In genomic region chr13:80239116-80239515, GRCh38 we compare ENCODE assay signal across 25 cellular contexts.
DNase-seq lines count a peak whose midpoint lies in the region; ATAC-seq and TF ChIP-seq lines count a peak whose summit lies in the region.
"Had no signal": no experiment of that assay in that cellular context is flagged by ENCODE, and none has a peak within 500 bp of the region (broad histone marks: within the 10 kb centered on the region; RNA-seq: fewer than 3 reads in every experiment).

No MANE protein-coding gene starts in this region.

- TF ChIP-seq CTCF in HEK293 (tag by site-specific recombination; IDR thresholded peaks at IDR 0.05) (no peak), WTC11 (IDR thresholded peaks at IDR 0.05) (no peak), left lung (IDR thresholded peaks at IDR 0.05) (no peak)

- H3K79me2 ChIP-seq in trophoblast cell (ENCODE audit: control insufficient read depth, insufficient read depth, low read length, poor library complexity), result peaks cover 2% of the 10 kb centered on the region

- H2BK5ac ChIP-seq in trophoblast cell (ENCODE audit: low read depth, low read length, poor library complexity), result peak overlapping the region; percentile 54

- H2AFZ ChIP-seq in trophoblast cell (ENCODE audit: insufficient read depth, low read length, poor library complexity), result no peak overlapping the region

- peaks cover 25% of the 10 kb centered on the region for H3K4me1 Mint-ChIP-seq in WTC11
- H3K4me1 Mint-ChIP-seq: CD8-positive, alpha-beta memory T cell had no signal

- ATAC-seq in WTC11 (peak; percentile 57), left lung (peak; percentile 68), HG03432 (IDR thresholded peaks at IDR 0.05; ENCODE audit: unreplicated experiment) (no peak), GM18520 (IDR thresholded peaks at IDR 0.05; ENCODE audit: unreplicated experiment) (no peak)
- ATAC-seq: HCT116, Panc1 had no signal

- intact Hi-C loops in left lung (cut with DNase I), result no loop called here

- no peak overlapping the region for H3K4me3 Mint-ChIP-seq in WTC11
- H3K4me3 Mint-ChIP-seq: CD14-positive monocyte; CD8-positive, alpha-beta memory T cell had no signal

- H3K9ac ChIP-seq in trophoblast cell (ENCODE audit: low read length), result no peak overlapping the region

- H3K23ac ChIP-seq in trophoblast cell (ENCODE audit: low read length), result no peak overlapping the region

- H3K18ac ChIP-seq in trophoblast cell (ENCODE audit: low read length), result no peak overlapping the region

- H3K27ac ChIP-seq in HEK293 (ENCODE audit: extremely low read depth, low read depth, low read length), result no peak overlapping the region
- H3K27ac ChIP-seq in left lung, result peak overlapping the region; percentile 14 to 63
- H3K27ac ChIP-seq in trophoblast cell (ENCODE audit: low read depth, low read length), result peak overlapping the region; percentile 1
- no peak overlapping the region for H3K27ac ChIP-seq in SJCRH30
- H3K27ac ChIP-seq: HL-60, SK-N-MC had no signal

- H4K8ac ChIP-seq in trophoblast cell (ENCODE audit: low read depth, low read length), result no peak overlapping the region

- H3K4me3 ChIP-seq in HEK293 (ENCODE audit: low read depth, low read length) (no peak overlapping the region), left lung (no peak overlapping the region), trophoblast cell (ENCODE audit: low read depth, low read length) (no peak overlapping the region), SJCRH30 (no peak overlapping the region)
- H3K4me3 ChIP-seq: SK-N-MC had no signal

- H3K14ac ChIP-seq in trophoblast cell (ENCODE audit: low read length), result no peak overlapping the region

- H3K36me3 Mint-ChIP-seq in WTC11, result no peaks in the 10 kb centered on the region
- H3K36me3 Mint-ChIP-seq: CD14-positive monocyte; CD8-positive, alpha-beta memory T cell had no signal

- POLR2A ChIA-PET in HEK293 (lab: Yijun Ruan, JAX), result no interaction called here
- POLR2A ChIA-PET in WTC11 (lab: Charles Lee), result no interaction called here

- no peak for DNase-seq in WTC11 (ENCODE audit: low spot score)
- no peak for DNase-seq in left lung
- no peak for DNase-seq in trophoblast cell
- no peak for DNase-seq in NCI-H1694 (lab: John Stamatoyannopoulos, UW)
- no peak for DNase-seq in SJCRH30
- DNase-seq: 8988T; ACHN; BE2C; CD8-positive, alpha-beta memory T cell; DMS 273 treated with DMSO at 0.1 percent for 48 hours; DMS79 treated with DMSO at 0.1 percent for 48 hours; GF-D8; NCI-H1092 treated with DMSO at 0.1 percent for 48 hours; NCI-H146; NCI-H2029; NCI-H526 treated with DMSO at 0.1 percent for 48 hours; SHP77 treated with DMSO at 0.1 percent for 48 hours had no signal

- no peak overlapping the region for H3K27ac Mint-ChIP-seq in WTC11
- H3K27ac Mint-ChIP-seq: CD14-positive monocyte; CD8-positive, alpha-beta memory T cell had no signal

- no peak overlapping the region for H2BK12ac ChIP-seq in trophoblast cell (ENCODE audit: low read length)

- H2BK120ac ChIP-seq in trophoblast cell (ENCODE audit: insufficient read depth, low read length, poor library complexity), result peak overlapping the region; percentile 10

- no peaks in the 10 kb centered on the region for H3K9me3 Mint-ChIP-seq in WTC11

- CTCF ChIA-PET in HEK293 (lab: Yijun Ruan, JAX) (no interaction called here), WTC11 (lab: Charles Lee) (no interaction called here)

- H3K36me3 ChIP-seq in HEK293 (ENCODE audit: control insufficient read depth in 2 of 2, insufficient read depth in 1 of 2, low read length in 2 of 2) (no peaks in the 10 kb centered on the region), left lung (no peaks in the 10 kb centered on the region), trophoblast cell (ENCODE audit: control insufficient read depth in 1 of 2, insufficient read depth in 2 of 2, low read length in 2 of 2) (no peaks in the 10 kb centered on the region), SJCRH30 (no peaks in the 10 kb centered on the region)
- H3K36me3 ChIP-seq: BE2C had no signal

- H4K91ac ChIP-seq in trophoblast cell (ENCODE audit: low read depth, low read length), result no peak overlapping the region

- H2AK5ac ChIP-seq in trophoblast cell (ENCODE audit: low read length), result no peak overlapping the region

- no peaks in the 10 kb centered on the region for H3K27me3 ChIP-seq in left lung
- no peaks in the 10 kb centered on the region for H3K27me3 ChIP-seq in trophoblast cell (ENCODE audit: insufficient read depth, low read length)
- H3K27me3 ChIP-seq in SJCRH30, result no peaks in the 10 kb centered on the region
- H3K27me3 ChIP-seq: BE2C had no signal

- H3K27me3 Mint-ChIP-seq in WTC11 (ENCODE audit: low read depth), result no peaks in the 10 kb centered on the region
- H3K27me3 Mint-ChIP-seq: CD8-positive, alpha-beta memory T cell had no signal

- H3K4me2 ChIP-seq in trophoblast cell (ENCODE audit: low read length), result peak overlapping the region; percentile 13

- H3K79me1 ChIP-seq in trophoblast cell (ENCODE audit: low read length), result peaks cover 12% of the 10 kb centered on the region

- H3K4ac ChIP-seq in trophoblast cell (ENCODE audit: low read depth, low read length), result no peak overlapping the region

- no peaks in the 10 kb centered on the region for H3K4me1 ChIP-seq in HEK293 (ENCODE audit: control insufficient read depth, insufficient read depth, low read length)
- H3K4me1 ChIP-seq in left lung, result peaks cover 4 to 9% of the 10 kb centered on the region in 2 donors
- peaks cover 1 to 3% of the 10 kb centered on the region in 2 experiments for H3K4me1 ChIP-seq in trophoblast cell (ENCODE audit: control insufficient read depth in 1 of 2, insufficient read depth in 2 of 2, low read length in 2 of 2)
- H3K4me1 ChIP-seq in SJCRH30, result peaks cover 22% of the 10 kb centered on the region
- H3K4me1 ChIP-seq: BE2C had no signal

- H3K9me3 ChIP-seq in HEK293 (ENCODE audit: control insufficient read depth, insufficient read depth, low read depth, low read length), result no peaks in the 10 kb centered on the region
- H3K9me3 ChIP-seq in left lung, result no peaks in the 10 kb centered on the region
- no peaks in the 10 kb centered on the region for H3K9me3 ChIP-seq in trophoblast cell (ENCODE audit: insufficient read depth, low read depth, low read length)
- no peaks in the 10 kb centered on the region for H3K9me3 ChIP-seq in SJCRH30 (replicated peaks)
- H3K9me3 ChIP-seq: BE2C had no signal

- no peak overlapping the region for H4K12ac ChIP-seq in trophoblast cell (ENCODE audit: low read depth, low read length)

TF ChIP-seq in HEK293, 187 proteins besides CTCF, POLR2A, EP300 and RAD21:
- TF ChIP-seq ZNF391 (tag by site-specific recombination; IDR thresholded peaks at IDR 0.05; ENCODE audit: borderline replicate concordance, low read depth) (no peak), PRDM10 (tag by site-specific recombination; IDR thresholded peaks at IDR 0.05) (peak; percentile 73)

TF ChIP-seq in WTC11, 78 proteins besides CTCF, POLR2A, EP300 and RAD21 (continues in another document):
- TF ChIP-seq MAX (CRISPR knock-in tag; IDR thresholded peaks at IDR 0.05) (no peak), CBFB (CRISPR knock-in tag; IDR thresholded peaks at IDR 0.05; ENCODE audit: low read depth) (no peak), CDX4 (CRISPR knock-in tag; IDR thresholded peaks at IDR 0.05; ENCODE audit: borderline replicate concordance) (no peak), IRF1 (CRISPR knock-in tag; IDR thresholded peaks at IDR 0.05) (no peak), ZNF232 (CRISPR knock-in tag; IDR thresholded peaks at IDR 0.05) (no peak), FOXP4 (CRISPR knock-in tag; IDR thresholded peaks at IDR 0.05) (no peak)

Comparison
In these comparisons a context has a peak if more than half of its experiments do, and no peak if none do; other contexts are left out.
1. H3K27ac ChIP-seq: peak in left lung (2 of 2) and trophoblast cell (single experiment); none in HEK293 (single experiment) and SJCRH30 (single experiment).
2. ATAC-seq: peak in WTC11 (single experiment) and left lung (single experiment); none in HG03432 (single experiment) and GM18520 (single experiment).